Comparison of ENCODE assay signal across 1 cellular context in the genomic region with DNA sequence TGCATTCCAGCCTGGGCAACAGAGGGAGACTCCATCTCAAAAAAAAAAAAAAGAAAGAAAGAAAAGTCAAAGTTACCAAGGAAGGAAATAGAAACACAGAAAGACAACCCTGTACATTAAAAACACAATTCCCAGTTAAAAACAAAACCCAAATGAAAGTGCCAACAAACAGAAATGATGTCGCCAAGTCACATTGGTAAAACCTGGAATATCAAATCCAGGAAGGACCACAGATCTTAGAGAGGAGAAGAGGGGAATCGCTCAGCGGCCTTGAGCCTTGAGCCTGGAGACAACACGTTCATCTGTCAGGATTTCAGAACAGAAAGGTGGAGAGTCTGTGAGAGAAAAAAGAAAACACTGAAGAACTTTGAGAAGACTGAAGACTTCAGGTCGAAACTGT.
TF ChIP-seq lines count a peak whose summit lies in the region.

No MANE protein-coding gene starts in this region.

TF ChIP-seq in K562, 482 proteins besides CTCF, POLR2A, EP300 and RAD21:
- TF ChIP-seq, protein P1, sequence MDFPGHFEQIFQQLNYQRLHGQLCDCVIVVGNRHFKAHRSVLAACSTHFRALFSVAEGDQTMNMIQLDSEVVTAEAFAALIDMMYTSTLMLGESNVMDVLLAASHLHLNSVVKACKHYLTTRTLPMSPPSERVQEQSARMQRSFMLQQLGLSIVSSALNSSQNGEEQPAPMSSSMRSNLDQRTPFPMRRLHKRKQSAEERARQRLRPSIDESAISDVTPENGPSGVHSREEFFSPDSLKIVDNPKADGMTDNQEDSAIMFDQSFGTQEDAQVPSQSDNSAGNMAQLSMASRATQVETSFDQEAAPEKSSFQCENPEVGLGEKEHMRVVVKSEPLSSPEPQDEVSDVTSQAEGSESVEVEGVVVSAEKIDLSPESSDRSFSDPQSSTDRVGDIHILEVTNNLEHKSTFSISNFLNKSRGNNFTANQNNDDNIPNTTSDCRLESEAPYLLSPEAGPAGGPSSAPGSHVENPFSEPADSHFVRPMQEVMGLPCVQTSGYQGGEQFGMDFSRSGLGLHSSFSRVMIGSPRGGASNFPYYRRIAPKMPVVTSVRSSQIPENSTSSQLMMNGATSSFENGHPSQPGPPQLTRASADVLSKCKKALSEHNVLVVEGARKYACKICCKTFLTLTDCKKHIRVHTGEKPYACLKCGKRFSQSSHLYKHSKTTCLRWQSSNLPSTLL (IDR thresholded peaks at IDR 0.05): no peak
- no peak for TF ChIP-seq ZBTB7A (IDR thresholded peaks at IDR 0.05; ENCODE audit: borderline replicate concordance, control insufficient read depth, low read depth, low read length)
- no peak for TF ChIP-seq SAFB2 (IDR thresholded peaks at IDR 0.05; ENCODE audit: borderline replicate concordance, low read depth, low read length, severe bottlenecking)
- TF ChIP-seq ZNF431 (CRISPR knock-in tag; IDR thresholded peaks at IDR 0.05): no peak
- TF ChIP-seq ZNF274 (IDR thresholded peaks at IDR 0.05; ENCODE audit: borderline replicate concordance, low read depth, low read length): no peak
- TF ChIP-seq ZNF408 (CRISPR knock-in tag; IDR thresholded peaks at IDR 0.05; ENCODE audit: low read depth): no peak
- TF ChIP-seq, protein P2, sequence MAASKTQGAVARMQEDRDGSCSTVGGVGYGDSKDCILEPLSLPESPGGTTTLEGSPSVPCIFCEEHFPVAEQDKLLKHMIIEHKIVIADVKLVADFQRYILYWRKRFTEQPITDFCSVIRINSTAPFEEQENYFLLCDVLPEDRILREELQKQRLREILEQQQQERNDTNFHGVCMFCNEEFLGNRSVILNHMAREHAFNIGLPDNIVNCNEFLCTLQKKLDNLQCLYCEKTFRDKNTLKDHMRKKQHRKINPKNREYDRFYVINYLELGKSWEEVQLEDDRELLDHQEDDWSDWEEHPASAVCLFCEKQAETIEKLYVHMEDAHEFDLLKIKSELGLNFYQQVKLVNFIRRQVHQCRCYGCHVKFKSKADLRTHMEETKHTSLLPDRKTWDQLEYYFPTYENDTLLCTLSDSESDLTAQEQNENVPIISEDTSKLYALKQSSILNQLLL (CRISPR knock-in tag; IDR thresholded peaks at IDR 0.05; ENCODE audit: borderline replicate concordance): no peak
- TF ChIP-seq MCM2 (IDR thresholded peaks at IDR 0.05; ENCODE audit: low read depth): no peak
- TF ChIP-seq FOXJ2 (tag; IDR thresholded peaks at IDR 0.05): no peak
- TF ChIP-seq TAL1 (IDR thresholded peaks at IDR 0.05): no peak
- no peak for TF ChIP-seq TGIF2 (CRISPR knock-in tag; IDR thresholded peaks at IDR 0.05)
- TF ChIP-seq ZNF23 (CRISPR knock-in tag; IDR thresholded peaks at IDR 0.05): no peak
- TF ChIP-seq, protein P3, sequence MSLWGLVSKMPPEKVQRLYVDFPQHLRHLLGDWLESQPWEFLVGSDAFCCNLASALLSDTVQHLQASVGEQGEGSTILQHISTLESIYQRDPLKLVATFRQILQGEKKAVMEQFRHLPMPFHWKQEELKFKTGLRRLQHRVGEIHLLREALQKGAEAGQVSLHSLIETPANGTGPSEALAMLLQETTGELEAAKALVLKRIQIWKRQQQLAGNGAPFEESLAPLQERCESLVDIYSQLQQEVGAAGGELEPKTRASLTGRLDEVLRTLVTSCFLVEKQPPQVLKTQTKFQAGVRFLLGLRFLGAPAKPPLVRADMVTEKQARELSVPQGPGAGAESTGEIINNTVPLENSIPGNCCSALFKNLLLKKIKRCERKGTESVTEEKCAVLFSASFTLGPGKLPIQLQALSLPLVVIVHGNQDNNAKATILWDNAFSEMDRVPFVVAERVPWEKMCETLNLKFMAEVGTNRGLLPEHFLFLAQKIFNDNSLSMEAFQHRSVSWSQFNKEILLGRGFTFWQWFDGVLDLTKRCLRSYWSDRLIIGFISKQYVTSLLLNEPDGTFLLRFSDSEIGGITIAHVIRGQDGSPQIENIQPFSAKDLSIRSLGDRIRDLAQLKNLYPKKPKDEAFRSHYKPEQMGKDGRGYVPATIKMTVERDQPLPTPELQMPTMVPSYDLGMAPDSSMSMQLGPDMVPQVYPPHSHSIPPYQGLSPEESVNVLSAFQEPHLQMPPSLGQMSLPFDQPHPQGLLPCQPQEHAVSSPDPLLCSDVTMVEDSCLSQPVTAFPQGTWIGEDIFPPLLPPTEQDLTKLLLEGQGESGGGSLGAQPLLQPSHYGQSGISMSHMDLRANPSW (CRISPR knock-in tag; IDR thresholded peaks at IDR 0.05): no peak
- TF ChIP-seq LARP7 (IDR thresholded peaks at IDR 0.05): no peak
- no peak for TF ChIP-seq PTTG1 (tag; IDR thresholded peaks at IDR 0.05; ENCODE audit: low read depth)
- no peak for TF ChIP-seq IRF2 (CRISPR knock-in tag; IDR thresholded peaks at IDR 0.05)
- TF ChIP-seq, protein P4, sequence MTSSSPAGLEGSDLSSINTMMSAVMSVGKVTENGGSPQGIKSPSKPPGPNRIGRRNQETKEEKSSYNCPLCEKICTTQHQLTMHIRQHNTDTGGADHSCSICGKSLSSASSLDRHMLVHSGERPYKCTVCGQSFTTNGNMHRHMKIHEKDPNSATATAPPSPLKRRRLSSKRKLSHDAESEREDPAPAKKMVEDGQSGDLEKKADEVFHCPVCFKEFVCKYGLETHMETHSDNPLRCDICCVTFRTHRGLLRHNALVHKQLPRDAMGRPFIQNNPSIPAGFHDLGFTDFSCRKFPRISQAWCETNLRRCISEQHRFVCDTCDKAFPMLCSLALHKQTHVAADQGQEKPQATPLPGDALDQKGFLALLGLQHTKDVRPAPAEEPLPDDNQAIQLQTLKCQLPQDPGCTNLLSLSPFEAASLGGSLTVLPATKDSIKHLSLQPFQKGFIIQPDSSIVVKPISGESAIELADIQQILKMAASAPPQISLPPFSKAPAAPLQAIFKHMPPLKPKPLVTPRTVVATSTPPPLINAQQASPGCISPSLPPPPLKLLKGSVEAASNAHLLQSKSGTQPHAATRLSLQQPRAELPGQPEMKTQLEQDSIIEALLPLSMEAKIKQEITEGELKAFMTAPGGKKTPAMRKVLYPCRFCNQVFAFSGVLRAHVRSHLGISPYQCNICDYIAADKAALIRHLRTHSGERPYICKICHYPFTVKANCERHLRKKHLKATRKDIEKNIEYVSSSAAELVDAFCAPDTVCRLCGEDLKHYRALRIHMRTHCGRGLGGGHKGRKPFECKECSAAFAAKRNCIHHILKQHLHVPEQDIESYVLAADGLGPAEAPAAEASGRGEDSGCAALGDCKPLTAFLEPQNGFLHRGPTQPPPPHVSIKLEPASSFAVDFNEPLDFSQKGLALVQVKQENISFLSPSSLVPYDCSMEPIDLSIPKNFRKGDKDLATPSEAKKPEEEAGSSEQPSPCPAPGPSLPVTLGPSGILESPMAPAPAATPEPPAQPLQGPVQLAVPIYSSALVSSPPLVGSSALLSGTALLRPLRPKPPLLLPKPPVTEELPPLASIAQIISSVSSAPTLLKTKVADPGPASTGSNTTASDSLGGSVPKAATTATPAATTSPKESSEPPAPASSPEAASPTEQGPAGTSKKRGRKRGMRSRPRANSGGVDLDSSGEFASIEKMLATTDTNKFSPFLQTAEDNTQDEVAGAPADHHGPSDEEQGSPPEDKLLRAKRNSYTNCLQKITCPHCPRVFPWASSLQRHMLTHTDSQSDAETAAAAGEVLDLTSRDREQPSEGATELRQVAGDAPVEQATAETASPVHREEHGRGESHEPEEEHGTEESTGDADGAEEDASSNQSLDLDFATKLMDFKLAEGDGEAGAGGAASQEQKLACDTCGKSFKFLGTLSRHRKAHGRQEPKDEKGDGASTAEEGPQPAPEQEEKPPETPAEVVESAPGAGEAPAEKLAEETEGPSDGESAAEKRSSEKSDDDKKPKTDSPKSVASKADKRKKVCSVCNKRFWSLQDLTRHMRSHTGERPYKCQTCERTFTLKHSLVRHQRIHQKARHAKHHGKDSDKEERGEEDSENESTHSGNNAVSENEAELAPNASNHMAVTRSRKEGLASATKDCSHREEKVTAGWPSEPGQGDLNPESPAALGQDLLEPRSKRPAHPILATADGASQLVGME (CRISPR knock-in tag; IDR thresholded peaks at IDR 0.05): no peak
- no peak for TF ChIP-seq ZNF124 (CRISPR knock-in tag; IDR thresholded peaks at IDR 0.05)
- no peak for TF ChIP-seq BRD4 (IDR thresholded peaks at IDR 0.05)
